Comparison of ENCODE assay signal across 27 cellular contexts in genomic region chr3:70570584-70570983, GRCh38.
"Had no signal": no experiment of that assay in that cellular context is flagged by ENCODE, and none has a peak within 500 bp of the region (broad histone marks: within the 10 kb centered on the region; RNA-seq: fewer than 3 reads in every experiment).

No MANE protein-coding gene starts in this region.

- H3K4me3 ChIP-seq: stomach, suprapubic skin, testis, thoracic aorta, thyroid gland, tibial artery, tibial nerve, transverse colon, upper lobe of left lung, upper lobe of right lung, uterus, vagina had no signal

- H3K4me1 ChIP-seq: stomach, suprapubic skin, testis, thyroid gland, tibial artery, tibial nerve, transverse colon, upper lobe of left lung, upper lobe of right lung, uterus, vagina had no signal

- H3K27ac ChIP-seq: stomach, suprapubic skin, testis, thoracic aorta, thyroid gland, tibial artery, tibial nerve, transverse colon, upper lobe of left lung, upper lobe of right lung, uterus, vagina had no signal

- H3K27me3 ChIP-seq: stomach, suprapubic skin, testis, thyroid gland, tibial artery, tibial nerve, transverse colon, upper lobe of left lung, upper lobe of right lung, uterus, vagina had no signal

- H3K9me3 ChIP-seq: stomach, suprapubic skin, testis, thoracic aorta, thyroid gland, tibial artery, tibial nerve, transverse colon, upper lobe of left lung, upper lobe of right lung, uterus, vagina had no signal

- ATAC-seq: stimulated activated effector memory CD8-positive, alpha-beta T cell treated with anti-CD3 and anti-CD28 coated beads, Interleukin-12 subunit alpha, Interleukin-12 subunit beta, amount 100 ng/mL, for 72 hours; stimulated activated memory B cell treated with anti-CD40 and anti-IgM and Interleukin-4, amounts not matched to agents 10 μg/mL and 1 μg/mL and 100 μg/mL, for 72 hours; stimulated activated naive B cell treated with anti-CD40 and anti-IgM and Interleukin-4, amounts not matched to agents 10 μg/mL and 1 μg/mL and 100 μg/mL, for 72 hours; stimulated activated naive CD8-positive, alpha-beta T cell treated with anti-CD3 and anti-CD28 coated beads, Interleukin-15, amount 100 ng/mL, for 72 hours; stimulated activated naive CD8-positive, alpha-beta T cell treated with anti-CD3 and anti-CD28 coated beads, Interleukin-15, Interleukin-2, amounts not matched to agents 100 U/mL and 50 U/mL, for 24 hours; upper lobe of right lung had no signal

- FAIRE-seq: urothelium cell line had no signal

- DNase-seq: stimulated activated CD4-positive, alpha-beta T cell treated with anti-CD3 and anti-CD28 coated beads, Interleukin-2, amount 100 ng/mL, for 48 hours; stimulated activated CD4-positive, alpha-beta T cell treated with anti-CD3 and anti-CD28 coated beads, Interleukin-4, amount 100 ng/mL, for 1 hour; stimulated activated CD4-positive, alpha-beta T cell treated with anti-CD3 and anti-CD28 coated beads, Interleukin-4, amount 100 ng/mL, for 24 hours; stimulated activated CD4-positive, alpha-beta T cell treated with anti-CD3 and anti-CD28 coated beads, Interleukin-4, amount 100 ng/mL, for 4 hours; stimulated activated CD8-positive, alpha-beta memory T cell treated with anti-CD3 and anti-CD28 coated beads, Interleukin-4, amount 100 ng/mL, for 48 hours; stimulated activated naive B cell treated with anti-CD40 and anti-IgM and Interleukin-4, amounts not matched to agents 10 μg/mL and 1 μg/mL and 100 μg/mL, for 72 hours; stimulated activated naive CD4-positive, alpha-beta T cell; stimulated activated naive CD4-positive, alpha-beta T cell treated with Interleukin-2 at 50 U/mL for 16 hours; stimulated activated naive CD8-positive, alpha-beta T cell treated with anti-CD3 and anti-CD28 coated beads, Interleukin-15, amount 100 ng/mL, for 72 hours; stimulated activated naive CD8-positive, alpha-beta T cell treated with anti-CD3 and anti-CD28 coated beads, Interleukin-15, Interleukin-2, amounts not matched to agents 100 U/mL and 50 U/mL, for 24 hours; stomach; substantia nigra; testis; thyroid gland; tibial artery; transverse colon; trophoblast cell; upper lobe of left lung; upper lobe of right lung; uterus had no signal

- H3K36me3 ChIP-seq: stomach, suprapubic skin, thoracic aorta, thyroid gland, tibial artery, tibial nerve, transverse colon, upper lobe of left lung, upper lobe of right lung, uterus, vagina had no signal
